ENCODE assay signal across 9 cellular contexts in genomic region chr9:116000748-116001329, GRCh38.
A peak's percentile ranks its signal among the peaks of the same experiment; 100 is the strongest.
DNase-seq lines count a peak whose midpoint lies in the region; ATAC-seq and TF ChIP-seq lines count a peak whose summit lies in the region.
"Had no signal": no experiment of that assay in that cellular context is flagged by ENCODE, and none has a peak within 500 bp of the region (broad histone marks: within the 10 kb centered on the region; RNA-seq: fewer than 3 reads in every experiment).

No MANE protein-coding gene starts in this region.

- H3K27me3 ChIP-seq in BE2C (no peaks in the 10 kb centered on the region), tibial nerve (no peaks in the 10 kb centered on the region), aorta (ENCODE audit: control insufficient read depth in 1 of 2, insufficient read depth in 2 of 2, low read length in 1 of 2) (no peaks in the 10 kb centered on the region)

- no peaks in the 10 kb centered on the region for H3K9me3 Mint-ChIP-seq in endothelial cell (ENCODE audit: unreplicated experiment)

- H3K27ac ChIP-seq in tibial nerve (no peak overlapping the region), aorta (ENCODE audit: low read depth in 1 of 2, low read length in 2 of 2) (no peak overlapping the region)
- H3K27ac ChIP-seq: epithelial cell of prostate had no signal

- no peaks in the 10 kb centered on the region for H3K36me3 Mint-ChIP-seq in endothelial cell (ENCODE audit: low read depth, unreplicated experiment)

- no peaks in the 10 kb centered on the region for H3K36me3 ChIP-seq in BE2C
- H3K36me3 ChIP-seq in tibial nerve: no peaks in the 10 kb centered on the region
- no peaks in the 10 kb centered on the region for H3K36me3 ChIP-seq in aorta (ENCODE audit: control insufficient read depth in 1 of 2, insufficient read depth in 2 of 2, low read length in 1 of 2)

- DNase-seq in BE2C: peak; percentile 41
- no peak for DNase-seq in LNCaP clone FGC (ENCODE audit: low read depth)
- DNase-seq in endothelial cell (ENCODE audit: low spot score): peak; percentile 26
- DNase-seq in tibial nerve (ENCODE audit: low spot score in 2 of 2): no peak
- no peak for DNase-seq in aorta
- DNase-seq in T-helper 1 cell: no peak

- no peaks in the 10 kb centered on the region for H3K4me1 Mint-ChIP-seq in endothelial cell (ENCODE audit: unreplicated experiment)

- TF ChIP-seq EP300 in tibial nerve (IDR thresholded peaks at IDR 0.05): no peak

- no peak for TF ChIP-seq POLR2A in tibial nerve (IDR thresholded peaks at IDR 0.05)

- H3K4me1 ChIP-seq in BE2C: no peaks in the 10 kb centered on the region
- H3K4me1 ChIP-seq in tibial nerve: no peaks in the 10 kb centered on the region
- H3K4me1 ChIP-seq in aorta (ENCODE audit: control insufficient read depth in 1 of 2, insufficient read depth in 2 of 2, low read length in 2 of 2): no peaks in the 10 kb centered on the region

- intact Hi-C loops in aorta (cut with DNase I): no loop called here

- ATAC-seq in GM18909 (IDR thresholded peaks at IDR 0.05; ENCODE audit: poor library complexity, unreplicated experiment) (peak; percentile 62), aorta (ENCODE audit: low FRiP score) (no peak), HG03439 (IDR thresholded peaks at IDR 0.05; ENCODE audit: unreplicated experiment) (no peak)

- peak overlapping the region; percentile 27 for H3K27ac Mint-ChIP-seq in endothelial cell (ENCODE audit: unreplicated experiment)

- no peaks in the 10 kb centered on the region for H3K27me3 Mint-ChIP-seq in endothelial cell (ENCODE audit: unreplicated experiment)

- WGBS in tibial nerve, 2 donors: 68 to 73% methylated on average over 4 of the region's 4 CpGs
- WGBS in aorta, 2 donors: 72 to 77% methylated on average over 4 of the region's 4 CpGs

- no peak overlapping the region for H3K4me3 Mint-ChIP-seq in endothelial cell (ENCODE audit: unreplicated experiment)

- no peak overlapping the region for H3K4me3 ChIP-seq in BE2C (ENCODE audit: low read depth, low read length)
- H3K4me3 ChIP-seq in LNCaP clone FGC (ENCODE audit: low read depth, low read length): no peak overlapping the region
- no peak overlapping the region for H3K4me3 ChIP-seq in tibial nerve
- no peak overlapping the region for H3K4me3 ChIP-seq in aorta (ENCODE audit: low read length in 2 of 2)

- peak; percentile 75 for TF ChIP-seq CTCF in BE2C (IDR thresholded peaks at IDR 0.05; ENCODE audit: low read depth, low read length)
- TF ChIP-seq CTCF in LNCaP clone FGC (IDR thresholded peaks at IDR 0.05; ENCODE audit: control insufficient read depth, extremely low read depth, insufficient read depth): peak; percentile 65
- TF ChIP-seq CTCF in endothelial cell (IDR thresholded peaks at IDR 0.05; ENCODE audit: unreplicated experiment): peak; percentile 84
- TF ChIP-seq CTCF in tibial nerve (IDR thresholded peaks at IDR 0.05): peak in 3 of 5 experiments; percentile 12 to 22 (median 13)

- H3K9me3 ChIP-seq in BE2C: no peaks in the 10 kb centered on the region
- no peaks in the 10 kb centered on the region for H3K9me3 ChIP-seq in tibial nerve
- H3K9me3 ChIP-seq in aorta (ENCODE audit: control insufficient read depth, low read length): no peaks in the 10 kb centered on the region

Comparison
In these comparisons a context has a peak if more than half of its experiments do, and no peak if none do; other contexts are left out.
1. DNase-seq: peak in BE2C (single experiment) and endothelial cell (single experiment); none in LNCaP clone FGC (single experiment), tibial nerve (0 of 2), aorta (0 of 2) and T-helper 1 cell (0 of 5).
2. CTCF ChIP-seq: peak in every context shown above with its lines; median percentile 84 in endothelial cell; 75 in BE2C; 65 in LNCaP clone FGC; 13 in tibial nerve.